ENCODE assay signal across 23 cellular contexts in genomic region chrX:20511792-20512191, GRCh38.
"Had no signal": no experiment of that assay in that cellular context is flagged by ENCODE, and none has a peak within 500 bp of the region (broad histone marks: within the 10 kb centered on the region; RNA-seq: fewer than 3 reads in every experiment).

No MANE protein-coding gene starts in this region.

- H3K4me3 ChIP-seq: esophagus muscularis mucosa, gastroesophageal sphincter, heart left ventricle, hepatocyte, lower lobe of right lung, neural progenitor cell, prostate gland, right atrium auricular region, sigmoid colon, stomach, thyroid gland had no signal

- H3K27ac Mint-ChIP-seq: endodermal cell; nephron; neural progenitor cell; stimulated activated effector memory CD8-positive, alpha-beta T cell treated with anti-CD3 and anti-CD28 coated beads, Interleukin-12 subunit alpha, Interleukin-12 subunit beta, amount 100 ng/mL, for 72 hours; type B pancreatic cell had no signal

- H3K27me3 Mint-ChIP-seq: type B pancreatic cell had no signal

- H3K4me1 Mint-ChIP-seq: endodermal cell, nephron, neural progenitor cell had no signal

- H3K79me2 ChIP-seq: hepatocyte had no signal

- H3K27me3 ChIP-seq: esophagus muscularis mucosa, foreskin keratinocyte, gastroesophageal sphincter, hepatocyte, neural progenitor cell, right atrium auricular region, sigmoid colon, thyroid gland had no signal

- H2AFZ ChIP-seq: hepatocyte, neural progenitor cell had no signal

- FAIRE-seq: colon had no signal

- H3K27ac ChIP-seq: esophagus muscularis mucosa, foreskin keratinocyte, gastroesophageal sphincter, heart left ventricle, hepatocyte, lower lobe of right lung, neural progenitor cell, prostate gland, right atrium auricular region, sigmoid colon, stomach, thyroid gland had no signal

- H3K36me3 ChIP-seq: esophagus muscularis mucosa, gastroesophageal sphincter, heart left ventricle, lower lobe of right lung, neural progenitor cell, prostate gland, right atrium auricular region, sigmoid colon, stomach, thyroid gland had no signal

- H3K4me2 ChIP-seq: hepatocyte, neural progenitor cell had no signal

- DNase-seq: effector CD8-positive, alpha-beta T cell; endodermal cell; foreskin keratinocyte; heart left ventricle; left colon; left ventricle myocardium superior; lower lobe of right lung; sigmoid colon; stimulated activated CD4-positive, alpha-beta T cell treated with anti-CD3 and anti-CD28 coated beads, Interleukin-2, amount 100 ng/mL, for 24 hours; stimulated activated CD4-positive, alpha-beta T cell treated with anti-CD3 and anti-CD28 coated beads, Interleukin-4, amount 100 ng/mL, for 24 hours; stimulated activated naive CD4-positive, alpha-beta T cell treated with Interleukin-2 at 50 U/mL for 16 hours; stomach; thyroid gland had no signal

- H3K9me3 ChIP-seq: esophagus muscularis mucosa, gastroesophageal sphincter, heart left ventricle, lower lobe of right lung, prostate gland, right atrium auricular region, sigmoid colon, stomach, thyroid gland had no signal

- H3K36me3 Mint-ChIP-seq: neural progenitor cell, type B pancreatic cell had no signal

- H3K9me3 Mint-ChIP-seq: nephron had no signal

- H3K4me1 ChIP-seq: esophagus muscularis mucosa, gastroesophageal sphincter, lower lobe of right lung, neural progenitor cell, prostate gland, right atrium auricular region, sigmoid colon, stomach, thyroid gland had no signal

- H3K9ac ChIP-seq: neural progenitor cell had no signal

- H3K4me3 Mint-ChIP-seq: endodermal cell; nephron; neural progenitor cell; stimulated activated effector memory CD8-positive, alpha-beta T cell treated with anti-CD3 and anti-CD28 coated beads, Interleukin-12 subunit alpha, Interleukin-12 subunit beta, amount 100 ng/mL, for 72 hours; type B pancreatic cell had no signal
